ENCODE assay signal across 8 cellular contexts in genomic region chr2:98148968-98149697, GRCh38.
DNase-seq lines count a peak whose midpoint lies in the region; ATAC-seq and TF ChIP-seq lines count a peak whose summit lies in the region.

No MANE protein-coding gene starts in this region.

- no peaks in the 10 kb centered on the region for H3K36me3 Mint-ChIP-seq in activated T-cell treated with anti-CD3 and anti-CD28 coated beads, Interleukin-2, amount 50 U/mL, for 4 hours (ENCODE audit: insufficient read depth)
- H3K36me3 Mint-ChIP-seq in activated T-cell treated with anti-CD3 and anti-CD28 coated beads, Interleukin-2, amount 50 U/mL, for 24 hours (ENCODE audit: low read depth) = no peaks in the 10 kb centered on the region
- H3K36me3 Mint-ChIP-seq in activated T-helper 17 cell treated with anti-CD3 and anti-CD28 coated beads, Interleukin-2, amount 50 U/mL, for 72 hours (ENCODE audit: low read depth) = no peaks in the 10 kb centered on the region

- H3K36me3 ChIP-seq in heart left ventricle (no peaks in the 10 kb centered on the region), WERI-Rb-1 (no peaks in the 10 kb centered on the region)

- 40 to 50% (median 45%) methylated on average over 5 of the region's 5 CpGs for WGBS in heart left ventricle, 4 donors

- no peak for TF ChIP-seq POLR2A in heart left ventricle (IDR thresholded peaks at IDR 0.05)

- TF ChIP-seq CTCF in heart left ventricle (IDR thresholded peaks at IDR 0.05) = peak in 3 of 12 donors; percentile 8 to 20 (median 16)
- TF ChIP-seq CTCF in WERI-Rb-1 (IDR thresholded peaks at IDR 0.05; ENCODE audit: low read depth, low read length) = no peak

- H3K27me3 ChIP-seq in heart left ventricle = no peaks in the 10 kb centered on the region
- H3K27me3 ChIP-seq in WERI-Rb-1 (ENCODE audit: insufficient read depth, low read depth, severe bottlenecking) = no peaks in the 10 kb centered on the region

- H3K27ac Mint-ChIP-seq in activated T-cell treated with anti-CD3 and anti-CD28 coated beads, Interleukin-2, amount 50 U/mL, for 24 hours = no peak overlapping the region
- no peak overlapping the region for H3K27ac Mint-ChIP-seq in activated T-helper 17 cell treated with anti-CD3 and anti-CD28 coated beads, Interleukin-2, amount 50 U/mL, for 72 hours
- no peak overlapping the region for H3K27ac Mint-ChIP-seq in stimulated activated naive CD8-positive, alpha-beta T cell treated with anti-CD3 and anti-CD28 coated beads, Interleukin-15, amount 100 ng/mL, for 72 hours

- intact Hi-C loops in heart left ventricle (cut with DNase I) = no loop called here

- DNase-seq in activated T-cell treated with anti-CD3 and anti-CD28 coated beads, Interleukin-2, amount 50 U/mL, for 4 hours = no peak
- DNase-seq in activated T-cell treated with anti-CD3 and anti-CD28 coated beads, Interleukin-2, amount 50 U/mL, for 24 hours = no peak
- DNase-seq in heart left ventricle = no peak
- peak; percentile 9 to 31 for DNase-seq in stimulated activated naive CD8-positive, alpha-beta T cell treated with anti-CD3 and anti-CD28 coated beads, Interleukin-15, amount 100 ng/mL, for 72 hours
- DNase-seq in WERI-Rb-1 = no peak

- peaks cover 3% of the 10 kb centered on the region for H3K27me3 Mint-ChIP-seq in activated T-cell treated with anti-CD3 and anti-CD28 coated beads, Interleukin-2, amount 50 U/mL, for 4 hours (ENCODE audit: low read depth)
- H3K27me3 Mint-ChIP-seq in activated T-cell treated with anti-CD3 and anti-CD28 coated beads, Interleukin-2, amount 50 U/mL, for 24 hours = no peaks in the 10 kb centered on the region
- H3K27me3 Mint-ChIP-seq in activated T-helper 17 cell treated with anti-CD3 and anti-CD28 coated beads, Interleukin-2, amount 50 U/mL, for 72 hours = peaks cover 3% of the 10 kb centered on the region
- no peaks in the 10 kb centered on the region for H3K27me3 Mint-ChIP-seq in stimulated activated naive CD8-positive, alpha-beta T cell treated with anti-CD3 and anti-CD28 coated beads, Interleukin-15, amount 100 ng/mL, for 72 hours

- H3K4me3 ChIP-seq in heart left ventricle (peak overlapping the region in 8 of 12 donors; percentile 9 to 40 (median 24)), WERI-Rb-1 (ENCODE audit: low read depth, low read length) (no peak overlapping the region)

- ATAC-seq in activated T-cell treated with anti-CD3 and anti-CD28 coated beads, Interleukin-2, amount 50 U/mL, for 4 hours = peak; percentile 30 to 56
- peak; percentile 79 for ATAC-seq in activated T-helper 17 cell treated with anti-CD3 and anti-CD28 coated beads, Interleukin-2, amount 50 U/mL, for 72 hours (replicated peaks)
- peak in 3 of 4 donors; percentile 72 to 84 (median 84) for ATAC-seq in heart left ventricle
- ATAC-seq in stimulated activated naive CD8-positive, alpha-beta T cell treated with anti-CD3 and anti-CD28 coated beads, Interleukin-15, amount 100 ng/mL, for 72 hours = peak; percentile 97
- no peak for ATAC-seq in GM19328 (IDR thresholded peaks at IDR 0.05; ENCODE audit: unreplicated experiment)
- no peak for ATAC-seq in HG03045 (IDR thresholded peaks at IDR 0.05; ENCODE audit: unreplicated experiment)

- no peak overlapping the region for H3K4me3 Mint-ChIP-seq in activated T-cell treated with anti-CD3 and anti-CD28 coated beads, Interleukin-2, amount 50 U/mL, for 4 hours
- no peak overlapping the region for H3K4me3 Mint-ChIP-seq in activated T-cell treated with anti-CD3 and anti-CD28 coated beads, Interleukin-2, amount 50 U/mL, for 24 hours
- peak overlapping the region; percentile 37 for H3K4me3 Mint-ChIP-seq in activated T-helper 17 cell treated with anti-CD3 and anti-CD28 coated beads, Interleukin-2, amount 50 U/mL, for 72 hours
- H3K4me3 Mint-ChIP-seq in stimulated activated naive CD8-positive, alpha-beta T cell treated with anti-CD3 and anti-CD28 coated beads, Interleukin-15, amount 100 ng/mL, for 72 hours = peak overlapping the region in 1 of 2 donors; percentile 40

- H3K4me1 ChIP-seq in heart left ventricle = peaks cover 0 to 19% (median 2%) of the 10 kb centered on the region in 12 donors

- peaks cover 4% of the 10 kb centered on the region for H3K4me1 Mint-ChIP-seq in activated T-cell treated with anti-CD3 and anti-CD28 coated beads, Interleukin-2, amount 50 U/mL, for 4 hours (ENCODE audit: low read depth)
- peaks cover 12% of the 10 kb centered on the region for H3K4me1 Mint-ChIP-seq in activated T-cell treated with anti-CD3 and anti-CD28 coated beads, Interleukin-2, amount 50 U/mL, for 24 hours (ENCODE audit: low read depth)
- H3K4me1 Mint-ChIP-seq in activated T-helper 17 cell treated with anti-CD3 and anti-CD28 coated beads, Interleukin-2, amount 50 U/mL, for 72 hours = no peaks in the 10 kb centered on the region
- H3K4me1 Mint-ChIP-seq in stimulated activated naive CD8-positive, alpha-beta T cell treated with anti-CD3 and anti-CD28 coated beads, Interleukin-15, amount 100 ng/mL, for 72 hours = peaks cover 12% of the 10 kb centered on the region

- H3K9me3 ChIP-seq in heart left ventricle (peaks cover 0 to 11% (median 0%) of the 10 kb centered on the region in 12 donors), WERI-Rb-1 (ENCODE audit: severe bottlenecking) (no peaks in the 10 kb centered on the region)

- H3K9me3 Mint-ChIP-seq in activated T-cell treated with anti-CD3 and anti-CD28 coated beads, Interleukin-2, amount 50 U/mL, for 4 hours = peaks cover 6% of the 10 kb centered on the region
- H3K9me3 Mint-ChIP-seq in activated T-cell treated with anti-CD3 and anti-CD28 coated beads, Interleukin-2, amount 50 U/mL, for 24 hours = no peaks in the 10 kb centered on the region
- H3K9me3 Mint-ChIP-seq in activated T-helper 17 cell treated with anti-CD3 and anti-CD28 coated beads, Interleukin-2, amount 50 U/mL, for 72 hours = no peaks in the 10 kb centered on the region
- H3K9me3 Mint-ChIP-seq in stimulated activated naive CD8-positive, alpha-beta T cell treated with anti-CD3 and anti-CD28 coated beads, Interleukin-15, amount 100 ng/mL, for 72 hours = peaks cover 0 to 9% of the 10 kb centered on the region in 2 donors

- H3K27ac ChIP-seq in heart left ventricle (peak overlapping the region in 9 of 12 donors; percentile 8 to 37 (median 28)), WERI-Rb-1 (no peak overlapping the region)

Comparison
In these comparisons a context has a peak if more than half of its experiments do, and no peak if none do; other contexts are left out.
1. ATAC-seq: peak in activated T-cell treated with anti-CD3 and anti-CD28 coated beads, Interleukin-2, amount 50 U/mL, for 4 hours (2 of 2), activated T-helper 17 cell treated with anti-CD3 and anti-CD28 coated beads, Interleukin-2, amount 50 U/mL, for 72 hours (single experiment), heart left ventricle (3 of 4) and stimulated activated naive CD8-positive, alpha-beta T cell treated with anti-CD3 and anti-CD28 coated beads, Interleukin-15, amount 100 ng/mL, for 72 hours (single experiment); none in GM19328 (single experiment) and HG03045 (single experiment).
2. DNase-seq: peak in stimulated activated naive CD8-positive, alpha-beta T cell treated with anti-CD3 and anti-CD28 coated beads, Interleukin-15, amount 100 ng/mL, for 72 hours (2 of 2); none in activated T-cell treated with anti-CD3 and anti-CD28 coated beads, Interleukin-2, amount 50 U/mL, for 4 hours (single experiment), activated T-cell treated with anti-CD3 and anti-CD28 coated beads, Interleukin-2, amount 50 U/mL, for 24 hours (single experiment), heart left ventricle (0 of 5) and WERI-Rb-1 (single experiment).